12 cellular contexts compared by ENCODE assay signal in genomic region chr16:4691666-4692412, GRCh38. TPM values are rescaled to one million over a fixed set of nuclear protein-coding genes. Genes with fewer than 3 reads are reported as not detected.
DNase-seq lines count a peak whose midpoint lies in the region; ATAC-seq and TF ChIP-seq lines count a peak whose summit lies in the region.
"Had no signal": no experiment of that assay in that cellular context is flagged by ENCODE, and none has a peak within 500 bp of the region (broad histone marks: within the 10 kb centered on the region; RNA-seq: fewer than 3 reads in every experiment).

No MANE protein-coding gene starts in this region.

- ATAC-seq in CD4-positive, alpha-beta T cell (ENCODE audit: poor library complexity), result no peak
- no peak for ATAC-seq in activated T-helper 17 cell treated with anti-CD3 and anti-CD28 coated beads, Interleukin-2, amount 50 U/mL, for 72 hours (replicated peaks)
- ATAC-seq in naive thymus-derived CD4-positive, alpha-beta T cell, result no peak
- ATAC-seq in GM21825 (IDR thresholded peaks at IDR 0.05; ENCODE audit: unreplicated experiment), result no peak
- ATAC-seq: HCT116 had no signal

- no peaks in the 10 kb centered on the region for H3K27me3 Mint-ChIP-seq in CD4-positive, alpha-beta T cell
- H3K27me3 Mint-ChIP-seq in activated T-helper 17 cell treated with anti-CD3 and anti-CD28 coated beads, Interleukin-2, amount 50 U/mL, for 72 hours, result no peaks in the 10 kb centered on the region
- no peaks in the 10 kb centered on the region for H3K27me3 Mint-ChIP-seq in naive thymus-derived CD4-positive, alpha-beta T cell

- intact Hi-C loops in CD4-positive, alpha-beta T cell (cut with DNase I, micrococcal nuclease), result loop anchor here (2.0 to 10.0 kb wide), 8 partner anchors 27 to 403 kb away; partner anchors contain the start of genes MGRN1 (in 2 of the 2), DNAJA3 (in 1 of the 2), EEF2KMT (in 1 of the 2) and HMOX2 (in 1 of the 2)
- intact Hi-C loops in naive thymus-derived CD4-positive, alpha-beta T cell (cut with micrococcal nuclease), result loop anchor here (2.0 to 10.0 kb wide), 8 partner anchors 15 to 337 kb away; partner anchors contain the start of genes CORO7 (in 1 of the 2), MGRN1 (in 1 of the 2), PAM16 (in 1 of the 2) and SEC14L5 (in 1 of the 2)

- peaks cover 14% of the 10 kb centered on the region in 2 donors for H3K4me1 ChIP-seq in naive thymus-derived CD4-positive, alpha-beta T cell (ENCODE audit: control insufficient read depth in 2 of 2, insufficient read depth in 2 of 2, low read length in 2 of 2)

- H3K4me1 Mint-ChIP-seq in CD4-positive, alpha-beta T cell (ENCODE audit: low read depth), result peaks cover 7% of the 10 kb centered on the region
- H3K4me1 Mint-ChIP-seq in activated T-helper 17 cell treated with anti-CD3 and anti-CD28 coated beads, Interleukin-2, amount 50 U/mL, for 72 hours, result no peaks in the 10 kb centered on the region
- H3K4me1 Mint-ChIP-seq in naive thymus-derived CD4-positive, alpha-beta T cell, result peaks cover 8 to 23% (median 14%) of the 10 kb centered on the region in 7 donors

- no peak overlapping the region for H3K27ac ChIP-seq in CD4-positive, alpha-beta T cell (ENCODE audit: low read depth, low read length)
- H3K27ac ChIP-seq in naive thymus-derived CD4-positive, alpha-beta T cell (ENCODE audit: low read depth, low read length), result peak overlapping the region; percentile 72

- no peak overlapping the region for H3K4me3 ChIP-seq in naive thymus-derived CD4-positive, alpha-beta T cell (ENCODE audit: low read length)

- peaks cover 0 to 60% (median 7%) of the 10 kb centered on the region in 3 experiments for H3K36me3 ChIP-seq in naive thymus-derived CD4-positive, alpha-beta T cell (ENCODE audit: control insufficient read depth in 2 of 3, insufficient read depth in 3 of 3, low read length in 3 of 3)

- peak; percentile 27 for DNase-seq in 8988T
- DNase-seq in CD4-positive, alpha-beta T cell, result no peak
- no peak for DNase-seq in naive thymus-derived CD4-positive, alpha-beta T cell
- no peak for DNase-seq in NCI-H1436 (lab: John Stamatoyannopoulos, UW)
- DNase-seq in NCI-H2171 treated with DMSO at 0.1 percent for 48 hours (lab: John Stamatoyannopoulos, UW), result no peak
- DNase-seq in superior temporal gyrus (ENCODE audit: extremely low spot score), result no peak
- DNase-seq: central memory CD4-positive, alpha-beta T cell; T1000 had no signal

- POLR2A ChIA-PET in CD4-positive, alpha-beta T cell (lab: Charles Lee), result interaction anchor here (0.7 to 2.3 kb wide), 9 partner anchors 11 to 111 kb away, joined by 3 to 34 read pairs (median 8); partner anchors contain the start of genes ANKS3, DNAAF8, MGRN1 and ROGDI
- POLR2A ChIA-PET in naive thymus-derived CD4-positive, alpha-beta T cell (lab: Charles Lee), result interaction anchor here (0.5 to 3.3 kb wide), 7 partner anchors 15 to 227 kb away, joined by 3 to 28 read pairs (median 9); partner anchors contain the start of genes ANKS3, DNAAF8 and MGRN1

- peak overlapping the region; percentile 44 for H3K27ac Mint-ChIP-seq in CD4-positive, alpha-beta T cell
- H3K27ac Mint-ChIP-seq in activated T-helper 17 cell treated with anti-CD3 and anti-CD28 coated beads, Interleukin-2, amount 50 U/mL, for 72 hours, result peak overlapping the region; percentile 56
- H3K27ac Mint-ChIP-seq in naive thymus-derived CD4-positive, alpha-beta T cell, result peak overlapping the region in 7 of 9 donors; percentile 60 to 93 (median 88)

- H3K9me3 ChIP-seq in CD4-positive, alpha-beta T cell (ENCODE audit: control insufficient read depth, low read length), result no peaks in the 10 kb centered on the region
- no peaks in the 10 kb centered on the region for H3K9me3 ChIP-seq in naive thymus-derived CD4-positive, alpha-beta T cell (ENCODE audit: control insufficient read depth in 2 of 3, low read length in 3 of 3)
- H3K9me3 ChIP-seq: esophagus muscularis mucosa had no signal

- H3K9me3 Mint-ChIP-seq in CD4-positive, alpha-beta T cell, result no peaks in the 10 kb centered on the region
- H3K9me3 Mint-ChIP-seq in activated T-helper 17 cell treated with anti-CD3 and anti-CD28 coated beads, Interleukin-2, amount 50 U/mL, for 72 hours, result no peaks in the 10 kb centered on the region
- H3K9me3 Mint-ChIP-seq in naive thymus-derived CD4-positive, alpha-beta T cell, result no peaks in the 10 kb centered on the region

- TF ChIP-seq CTCF in CD4-positive, alpha-beta T cell (IDR thresholded peaks at IDR 0.05), result no peak

- H3K27me3 ChIP-seq in CD4-positive, alpha-beta T cell (ENCODE audit: control insufficient read depth, insufficient read depth, low read length), result no peaks in the 10 kb centered on the region
- H3K27me3 ChIP-seq in naive thymus-derived CD4-positive, alpha-beta T cell (ENCODE audit: control insufficient read depth in 2 of 2, insufficient read depth in 2 of 2, low read length in 2 of 2), result no peaks in the 10 kb centered on the region
- H3K27me3 ChIP-seq: esophagus muscularis mucosa had no signal

- H3K4me3 Mint-ChIP-seq in CD4-positive, alpha-beta T cell, result peak overlapping the region; percentile 81
- peak overlapping the region; percentile 69 for H3K4me3 Mint-ChIP-seq in activated T-helper 17 cell treated with anti-CD3 and anti-CD28 coated beads, Interleukin-2, amount 50 U/mL, for 72 hours
- H3K4me3 Mint-ChIP-seq in naive thymus-derived CD4-positive, alpha-beta T cell, result peak overlapping the region; percentile 28 to 87 (median 66)

- peaks cover 22% of the 10 kb centered on the region for H3K36me3 Mint-ChIP-seq in CD4-positive, alpha-beta T cell (ENCODE audit: low read depth)
- peaks cover 23% of the 10 kb centered on the region for H3K36me3 Mint-ChIP-seq in activated T-helper 17 cell treated with anti-CD3 and anti-CD28 coated beads, Interleukin-2, amount 50 U/mL, for 72 hours (ENCODE audit: low read depth)
- peaks cover 0 to 3% (median 0%) of the 10 kb centered on the region in 5 donors for H3K36me3 Mint-ChIP-seq in naive thymus-derived CD4-positive, alpha-beta T cell

- CTCF ChIA-PET in CD4-positive, alpha-beta T cell (lab: Charles Lee), result no interaction called here
- CTCF ChIA-PET in naive thymus-derived CD4-positive, alpha-beta T cell (lab: Charles Lee), result interaction anchor here (0.9 to 1.3 kb wide), 3 partner anchors 42 to 268 kb away, joined by 3 to 6 read pairs (median 3); partner anchors contain the start of gene MGRN1

RNA-seq across cellular contexts. Expression of gene NUDT16L1, which starts 1.5 kb away (rescaled TPM):
- 10 to 100 TPM; 75.2 to 78.9 TPM for total RNA-seq in CD4-positive, alpha-beta T cell
- 10 to 100 TPM; 16.8 to 28.7 TPM for total RNA-seq in activated T-helper 17 cell treated with anti-CD3 and anti-CD28 coated beads, Interleukin-2, amount 50 U/mL, for 72 hours
- 10 to 100 TPM; 42.8 to 65.4 (median 53.3) TPM for total RNA-seq in naive thymus-derived CD4-positive, alpha-beta T cell
- polyA plus RNA-seq in naive thymus-derived CD4-positive, alpha-beta T cell, result 100 to 1,000 TPM; 104 to 133 TPM

RNA-seq across cellular contexts. Expression of gene ANKS3, which starts 42.2 kb away (rescaled TPM):
- 10 to 100 TPM; 13.5 TPM for total RNA-seq in CD4-positive, alpha-beta T cell
- total RNA-seq in activated T-helper 17 cell treated with anti-CD3 and anti-CD28 coated beads, Interleukin-2, amount 50 U/mL, for 72 hours, result 10 to 100 TPM; 14.0 to 15.7 TPM
- total RNA-seq in naive thymus-derived CD4-positive, alpha-beta T cell, result 10 to 100 TPM; 17.6 to 32.7 (median 25.3) TPM
- 1 to 10 TPM; 4.1 to 8.5 TPM for polyA plus RNA-seq in naive thymus-derived CD4-positive, alpha-beta T cell

RNA-seq across cellular contexts. Expression of gene DNAAF8, which starts 42.5 kb away (rescaled TPM):
- under 1 TPM in 1 of 2 experiments, not detected in 1; 0.25 TPM for total RNA-seq in CD4-positive, alpha-beta T cell
- total RNA-seq in activated T-helper 17 cell treated with anti-CD3 and anti-CD28 coated beads, Interleukin-2, amount 50 U/mL, for 72 hours, result not detected
- under 1 TPM; 0.11 to 0.57 (median 0.27) TPM for total RNA-seq in naive thymus-derived CD4-positive, alpha-beta T cell
- polyA plus RNA-seq in naive thymus-derived CD4-positive, alpha-beta T cell, result under 1 TPM in 1 of 2 donors, not detected in 1; 0.31 TPM
